ENCODE assay signal across 8 cellular contexts in the genomic region with DNA sequence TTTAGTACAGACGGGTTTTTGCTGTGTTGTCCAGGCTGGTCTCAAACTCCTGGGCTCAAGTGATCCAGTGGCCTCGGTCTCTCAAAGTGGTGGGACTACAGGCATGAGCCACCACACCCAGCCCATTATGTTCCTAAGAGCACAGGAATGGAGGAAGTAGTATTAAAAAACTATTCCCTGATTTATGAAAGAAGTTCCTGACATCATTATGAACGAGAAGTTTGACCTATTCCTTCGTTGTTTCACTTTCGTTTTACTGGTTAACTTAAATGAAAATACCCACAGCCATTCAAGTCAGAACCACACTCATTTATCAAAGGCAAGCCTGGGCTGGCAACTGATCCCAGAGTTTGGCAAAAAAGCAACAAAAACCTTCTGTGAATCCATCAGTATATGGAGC. TPM values are rescaled to one million over a fixed set of nuclear protein-coding genes. Genes with fewer than 3 reads are reported as not detected.
A peak's percentile ranks its signal among the peaks of the same experiment; 100 is the strongest.
DNase-seq lines count a peak whose midpoint lies in the region; ATAC-seq and TF ChIP-seq lines count a peak whose summit lies in the region.

No MANE protein-coding gene starts in this region.

- no peaks in the 10 kb centered on the region for H3K27me3 ChIP-seq in CD4-positive, alpha-beta memory T cell (ENCODE audit: insufficient read depth, low read length)
- H3K27me3 ChIP-seq in Loucy (ENCODE audit: insufficient read depth, low read length, poor library complexity, severe bottlenecking), result no peaks in the 10 kb centered on the region
- peaks cover 0 to 61% of the 10 kb centered on the region in 2 donors for H3K27me3 ChIP-seq in tibial artery

- no peaks in the 10 kb centered on the region for H3K36me3 ChIP-seq in CD4-positive, alpha-beta memory T cell (ENCODE audit: insufficient read depth, low read length)
- H3K36me3 ChIP-seq in Loucy (ENCODE audit: insufficient read depth, low read length), result no peaks in the 10 kb centered on the region
- H3K36me3 ChIP-seq in tibial artery, result no peaks in the 10 kb centered on the region

- H3K27ac Mint-ChIP-seq in CD4-positive, alpha-beta memory T cell, result peak overlapping the region in 3 of 7 donors; percentile 30 to 37 (median 32)
- peak overlapping the region; percentile 89 for H3K27ac Mint-ChIP-seq in mesothelial cell of epicardium

- POLR2A ChIA-PET in CD4-positive, alpha-beta memory T cell (lab: Charles Lee; ENCODE audit: partially characterized antibody), result interaction anchor here (2.1 kb wide), 1 partner anchor 13 kb away, joined by 8 read pairs; a partner anchor contains a TSS

- H3K79me2 ChIP-seq in Loucy (ENCODE audit: insufficient read depth, low read length), result no peaks in the 10 kb centered on the region

- peak overlapping the region; percentile 95 for H2AFZ ChIP-seq in Loucy (ENCODE audit: low read length)

- H3K27ac ChIP-seq in CD4-positive, alpha-beta memory T cell (ENCODE audit: low read depth, low read length), result no peak overlapping the region
- H3K27ac ChIP-seq in tibial artery, result no peak overlapping the region

- peak overlapping the region; percentile 73 for H3K4me2 ChIP-seq in Loucy (ENCODE audit: low read depth, low read length, poor library complexity, severe bottlenecking)

- peaks cover 2 to 11% of the 10 kb centered on the region in 2 donors for H3K27me3 Mint-ChIP-seq in CD4-positive, alpha-beta memory T cell
- H3K27me3 Mint-ChIP-seq in mesothelial cell of epicardium (ENCODE audit: low read depth), result peaks cover 5% of the 10 kb centered on the region

- H3K4me3 ChIP-seq in CD4-positive, alpha-beta memory T cell (ENCODE audit: low read length in 2 of 2), result no peak overlapping the region
- H3K4me3 ChIP-seq in Loucy (ENCODE audit: low read length, poor library complexity, severe bottlenecking) (peak overlapping the region; percentile 63), astrocyte of the spinal cord (ENCODE audit: low read depth, low read length) (no peak overlapping the region), tibial artery (peak overlapping the region in 1 of 2 donors; percentile 27)

- H3K4me1 ChIP-seq in CD4-positive, alpha-beta memory T cell (ENCODE audit: insufficient read depth, low read length), result peaks cover 5% of the 10 kb centered on the region
- H3K4me1 ChIP-seq in Loucy (ENCODE audit: insufficient read depth, low read length, poor library complexity, severe bottlenecking) (peaks cover 3% of the 10 kb centered on the region), tibial artery (peaks cover 0 to 8% (median 4%) of the 10 kb centered on the region in 4 donors)

- H3K9me2 ChIP-seq in Loucy (replicated peaks; ENCODE audit: low read depth, low read length), result no peaks in the 10 kb centered on the region

- peak overlapping the region; percentile 57 for H3K9ac ChIP-seq in Loucy (ENCODE audit: low read depth, low read length, poor library complexity, severe bottlenecking)

- intact Hi-C loops in CD4-positive, alpha-beta memory T cell (cut with micrococcal nuclease), result no loop called here
- intact Hi-C loops in tibial artery (cut with DNase I; ENCODE audit: low total_unique reads), result no loop called here

- in situ Hi-C loops in astrocyte of the spinal cord (cut with HindIII; ENCODE audit: low sequenced_read_pairs), result no loop called here

- peaks cover 2 to 10% (median 5%) of the 10 kb centered on the region in 4 donors for H3K4me1 Mint-ChIP-seq in CD4-positive, alpha-beta memory T cell
- peaks cover 22% of the 10 kb centered on the region for H3K4me1 Mint-ChIP-seq in mesothelial cell of epicardium

- CTCF ChIA-PET in CD4-positive, alpha-beta memory T cell (lab: Charles Lee; ENCODE audit: partially characterized antibody), result interaction anchor here (1.0 kb wide), 2 partner anchors 8 to 20 kb away, joined by 3 read pairs; no protein-coding TSS in a partner anchor

- no peaks in the 10 kb centered on the region for H3K36me3 Mint-ChIP-seq in CD4-positive, alpha-beta memory T cell
- H3K36me3 Mint-ChIP-seq in mesothelial cell of epicardium, result no peaks in the 10 kb centered on the region

- H4K20me1 ChIP-seq in Loucy (ENCODE audit: insufficient read depth, low read length, poor library complexity, severe bottlenecking), result no peaks in the 10 kb centered on the region

- TF ChIP-seq CTCF in Loucy (conservative IDR thresholded peaks at IDR 0.05; ENCODE audit: low read length) (no peak), astrocyte of the spinal cord (IDR thresholded peaks at IDR 0.05; ENCODE audit: low read depth, low read length) (no peak), mesothelial cell of epicardium (IDR thresholded peaks at IDR 0.05; ENCODE audit: unreplicated experiment) (no peak), tibial artery (IDR thresholded peaks at IDR 0.05) (no peak)

- no peak for ATAC-seq in HG03045 (IDR thresholded peaks at IDR 0.05; ENCODE audit: unreplicated experiment)
- ATAC-seq in GM21786 (IDR thresholded peaks at IDR 0.05; ENCODE audit: unreplicated experiment), result no peak

- peak overlapping the region in 7 of 8 donors; percentile 32 to 56 (median 49) for H3K4me3 Mint-ChIP-seq in CD4-positive, alpha-beta memory T cell
- no peak overlapping the region for H3K4me3 Mint-ChIP-seq in mesothelial cell of epicardium

- H3K9me3 ChIP-seq in CD4-positive, alpha-beta memory T cell (ENCODE audit: control insufficient read depth in 1 of 2, low read length in 2 of 2), result no peaks in the 10 kb centered on the region
- H3K9me3 ChIP-seq in Loucy (ENCODE audit: insufficient read depth, low read depth, low read length) (no peaks in the 10 kb centered on the region), tibial artery (no peaks in the 10 kb centered on the region)

- no peaks in the 10 kb centered on the region for H3K9me3 Mint-ChIP-seq in CD4-positive, alpha-beta memory T cell
- no peaks in the 10 kb centered on the region for H3K9me3 Mint-ChIP-seq in mesothelial cell of epicardium

- DNase-seq in CD4-positive, alpha-beta memory T cell, result no peak
- DNase-seq in astrocyte of the spinal cord (ENCODE audit: low read depth, low spot score), result peak; percentile 52
- DNase-seq in mesothelial cell of epicardium (ENCODE audit: low spot score in 2 of 2, unreplicated experiment in 2 of 2), result no peak
- no peak for DNase-seq in NCI-H187 treated with DMSO at 0.1 percent for 48 hours (lab: John Stamatoyannopoulos, UW)
- DNase-seq in tibial artery, result no peak

- no peaks in the 10 kb centered on the region for H3F3A ChIP-seq in Loucy (ENCODE audit: low read depth)

RNA-seq across cellular contexts. Expression of a gene that starts 13.5 kb away (rescaled TPM):
- total RNA-seq in CD4-positive, alpha-beta memory T cell, result 10 to 100 TPM; 64.7 to 65.7 TPM
- 1 to 10 TPM; 1.2 to 9.7 TPM for polyA plus RNA-seq in CD4-positive, alpha-beta memory T cell
- total RNA-seq in mesothelial cell of epicardium, result 30.8 to 35.0 TPM (median 32.1 TPM) in 3 replicates

RNA-seq across cellular contexts. Expression of a gene that starts 55.9 kb away (rescaled TPM):
- 1 to 10 TPM; 2.8 to 4.1 TPM for total RNA-seq in CD4-positive, alpha-beta memory T cell
- under 1 TPM; 0.29 to 0.34 TPM for polyA plus RNA-seq in CD4-positive, alpha-beta memory T cell
- 15.5 to 18.6 TPM (median 16.3 TPM) in 3 replicates for total RNA-seq in mesothelial cell of epicardium
